In the genomic region with DNA sequence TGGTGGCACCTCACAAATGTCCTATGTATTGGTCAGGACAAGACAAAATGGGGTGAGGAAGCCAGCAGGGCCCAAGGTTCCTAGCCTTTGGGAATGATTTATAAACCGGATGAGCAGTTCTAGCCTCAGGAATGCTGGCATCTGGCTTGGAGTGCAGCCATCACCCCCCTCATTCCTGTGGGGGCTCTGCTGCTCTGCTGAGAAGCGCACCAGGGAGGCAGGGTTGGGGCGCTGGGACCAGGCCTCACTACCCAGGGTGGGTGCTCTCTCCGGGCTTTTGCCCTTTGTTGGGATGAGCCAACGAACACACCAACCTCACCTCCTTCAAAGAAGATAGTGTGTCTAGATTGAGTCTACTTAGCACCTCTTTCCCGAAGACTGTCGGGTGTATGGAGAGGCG, we compare ENCODE assay signal across 19 cellular contexts. TPM values are rescaled to one million over a fixed set of nuclear protein-coding genes. Genes with fewer than 3 reads are reported as not detected.
DNase-seq lines count a peak whose midpoint lies in the region; ATAC-seq and TF ChIP-seq lines count a peak whose summit lies in the region.
"Had no signal": no experiment of that assay in that cellular context is flagged by ENCODE, and none has a peak within 500 bp of the region (broad histone marks: within the 10 kb centered on the region; RNA-seq: fewer than 3 reads in every experiment).

No MANE protein-coding gene starts in this region.

- no peak overlapping the region for H3K27ac Mint-ChIP-seq in mesothelial cell of epicardium
- H3K27ac Mint-ChIP-seq: WTC11 had no signal

- no peaks in the 10 kb centered on the region for H3K36me3 ChIP-seq in WERI-Rb-1
- H3K36me3 ChIP-seq: BE2C had no signal

- H3K4me1 ChIP-seq in right cardiac atrium (ENCODE audit: control insufficient read depth, insufficient read depth, low read length): peaks cover 8% of the 10 kb centered on the region
- H3K4me1 ChIP-seq: BE2C had no signal

- H3K36me3 Mint-ChIP-seq in mesothelial cell of epicardium: peaks cover 22% of the 10 kb centered on the region
- H3K36me3 Mint-ChIP-seq: activated naive CD4-positive, alpha-beta T cell treated with anti-CD3 and anti-CD28 coated beads, Interleukin-2, amount 50 U/mL, for 72 hours had no signal

- no peaks in the 10 kb centered on the region for H3K27me3 ChIP-seq in right cardiac atrium (ENCODE audit: control insufficient read depth, insufficient read depth)
- H3K27me3 ChIP-seq in WERI-Rb-1 (ENCODE audit: insufficient read depth, low read depth, severe bottlenecking): no peaks in the 10 kb centered on the region
- H3K27me3 ChIP-seq: BE2C had no signal

- H3K27ac ChIP-seq in right cardiac atrium (ENCODE audit: low read length) (no peak overlapping the region), WERI-Rb-1 (no peak overlapping the region)
- H3K27ac ChIP-seq: epithelial cell of prostate had no signal

- peak; percentile 77 for DNase-seq in EL
- peak; percentile 59 for DNase-seq in astrocyte of the hippocampus (ENCODE audit: low read depth, low spot score)
- DNase-seq in right cardiac atrium: peak in 1 of 3 donors; percentile 70
- DNase-seq in renal cortical epithelial cell (ENCODE audit: low read depth): peak; percentile 17
- no peak for DNase-seq in activated effector memory CD4-positive, alpha-beta T cell treated with anti-CD3 and anti-CD28 coated beads, Interleukin-2, amount 50 U/mL, for 16 hours
- no peak for DNase-seq in mesothelial cell of epicardium (ENCODE audit: low spot score in 2 of 2, unreplicated experiment in 2 of 2)
- no peak for DNase-seq in NCI-H1436 (lab: John Stamatoyannopoulos, UW)
- DNase-seq in WERI-Rb-1: no peak
- DNase-seq: activated CD8-positive, alpha-beta memory T cell treated with anti-CD3 and anti-CD28 coated beads, Interleukin-2, amount 50 U/mL, for 4 hours; BE2C; central memory CD4-positive, alpha-beta T cell; DMS153; NCI-H1436 treated with DMSO at 0.1 percent for 48 hours; NCI-H510A; occipital lobe; SW 1271 had no signal

- peaks cover 4% of the 10 kb centered on the region for H3K4me1 Mint-ChIP-seq in mesothelial cell of epicardium
- H3K4me1 Mint-ChIP-seq: WTC11 had no signal

- H3K27me3 Mint-ChIP-seq in mesothelial cell of epicardium (ENCODE audit: low read depth): no peaks in the 10 kb centered on the region

- intact Hi-C loops in right cardiac atrium (cut with DNase I): no loop called here

- no peak overlapping the region for H3K4me3 ChIP-seq in right cardiac atrium (ENCODE audit: low read length)
- no peak overlapping the region for H3K4me3 ChIP-seq in WERI-Rb-1 (ENCODE audit: low read depth, low read length)

- H3K4me3 Mint-ChIP-seq in mesothelial cell of epicardium: no peak overlapping the region
- H3K4me3 Mint-ChIP-seq: WTC11 had no signal

- no peaks in the 10 kb centered on the region for H3K9me3 ChIP-seq in right cardiac atrium (ENCODE audit: control insufficient read depth, low read length)
- H3K9me3 ChIP-seq in WERI-Rb-1 (ENCODE audit: severe bottlenecking): no peaks in the 10 kb centered on the region
- H3K9me3 ChIP-seq: BE2C had no signal

- TF ChIP-seq CTCF in mesothelial cell of epicardium (IDR thresholded peaks at IDR 0.05; ENCODE audit: unreplicated experiment) (no peak), WERI-Rb-1 (IDR thresholded peaks at IDR 0.05; ENCODE audit: low read depth, low read length) (no peak)

- no peaks in the 10 kb centered on the region for H3K9me3 Mint-ChIP-seq in mesothelial cell of epicardium
- H3K9me3 Mint-ChIP-seq: activated naive CD4-positive, alpha-beta T cell treated with anti-CD3 and anti-CD28 coated beads, Interleukin-2, amount 50 U/mL, for 72 hours; WTC11 had no signal

- peak; percentile 19 to 52 for ATAC-seq in right cardiac atrium
- ATAC-seq: activated naive CD4-positive, alpha-beta T cell treated with anti-CD3 and anti-CD28 coated beads, Interleukin-2, amount 50 U/mL, for 72 hours; WTC11 had no signal

- whole genome bisulfite sequencing in right cardiac atrium: 73% methylated on average over 8 of the region's 8 CpGs

RNA-seq across cellular contexts. Expression of gene TMEM11, which starts 39.2 kb away (rescaled TPM):
- total RNA-seq in right cardiac atrium: 10 to 100 TPM; 26.2 to 30.7 (median 27.5) TPM
- polyA plus RNA-seq in right cardiac atrium: 46.2 TPM
- total RNA-seq in renal cortical epithelial cell: 14.3 and 14.8 TPM in 2 replicates
- total RNA-seq in mesothelial cell of epicardium: 19.4 to 21.9 TPM (median 20.6 TPM) in 3 replicates

RNA-seq across cellular contexts. Expression of gene DHRS7B, which starts 48.0 kb away (rescaled TPM):
- total RNA-seq in right cardiac atrium (10 to 100 TPM; 27.1 to 39.7 (median 30.0) TPM), renal cortical epithelial cell (28.5 and 30.0 TPM in 2 replicates), mesothelial cell of epicardium (18.9 to 22.4 TPM (median 19.8 TPM) in 3 replicates)
- polyA plus RNA-seq in right cardiac atrium: 37.0 TPM

Comparison
In these comparisons a context has a peak if more than half of its experiments do, and no peak if none do; other contexts are left out.
1. DNase-seq: peak in EL (single experiment), astrocyte of the hippocampus (single experiment) and renal cortical epithelial cell (single experiment); none in activated effector memory CD4-positive, alpha-beta T cell treated with anti-CD3 and anti-CD28 coated beads, Interleukin-2, amount 50 U/mL, for 16 hours (single experiment), mesothelial cell of epicardium (0 of 2), NCI-H1436 (single experiment) and WERI-Rb-1 (single experiment).